In genomic region chr15:76340198-76340801, GRCh38 we compare ENCODE assay signal across 9 cellular contexts. TPM values are rescaled to one million over a fixed set of nuclear protein-coding genes. Genes with fewer than 3 reads are reported as not detected.
DNase-seq lines count a peak whose midpoint lies in the region; ATAC-seq and FAIRE-seq lines count a peak whose summit lies in the region.
"Had no signal": no experiment of that assay in that cellular context is flagged by ENCODE, and none has a peak within 500 bp of the region (broad histone marks: within the 10 kb centered on the region; RNA-seq: fewer than 3 reads in every experiment).

No MANE protein-coding gene starts in this region.

- no peak overlapping the region for H3K27ac Mint-ChIP-seq in naive thymus-derived CD8-positive, alpha-beta T cell

- no peak overlapping the region for H3K9ac ChIP-seq in duodenal mucosa (ENCODE audit: low read depth in 1 of 2, low read length in 2 of 2)

- H3K4me1 ChIP-seq in duodenal mucosa (ENCODE audit: control insufficient read depth in 1 of 2, insufficient read depth in 2 of 2, low read length in 2 of 2) (peaks cover 28 to 62% of the 10 kb centered on the region in 2 donors), small intestine (ENCODE audit: control insufficient read depth in 2 of 2, insufficient read depth in 1 of 2, low read depth in 1 of 2, low read length in 1 of 2) (peaks cover 15 to 19% of the 10 kb centered on the region in 2 donors)

- H3K27me3 ChIP-seq in duodenal mucosa (ENCODE audit: control insufficient read depth in 1 of 2, insufficient read depth in 2 of 2, low read length in 2 of 2) (peaks cover 88 to 95% of the 10 kb centered on the region in 2 donors), small intestine (ENCODE audit: control insufficient read depth in 2 of 2, insufficient read depth in 2 of 2, low read length in 2 of 2) (peaks cover 23 to 51% of the 10 kb centered on the region in 2 donors)

- peak overlapping the region; percentile 42 to 64 for H3K4me3 ChIP-seq in duodenal mucosa (ENCODE audit: low read depth in 1 of 2, low read length in 2 of 2)
- H3K4me3 ChIP-seq in small intestine (ENCODE audit: low read depth in 1 of 2, low read length in 2 of 2), result peak overlapping the region in 1 of 2 donors; percentile 51

- peak; percentile 10 to 31 for ATAC-seq in naive thymus-derived CD8-positive, alpha-beta T cell
- no peak for ATAC-seq in HG03432 (IDR thresholded peaks at IDR 0.05; ENCODE audit: unreplicated experiment)

- H3K36me3 Mint-ChIP-seq in naive thymus-derived CD8-positive, alpha-beta T cell, result peaks cover 4 to 16% (median 7%) of the 10 kb centered on the region in 3 donors

- H3K9me3 Mint-ChIP-seq in naive thymus-derived CD8-positive, alpha-beta T cell, result peaks cover 0 to 8% (median 0%) of the 10 kb centered on the region in 9 donors

- H3K4me1 Mint-ChIP-seq in naive thymus-derived CD8-positive, alpha-beta T cell, result peaks cover 38 to 69% (median 63%) of the 10 kb centered on the region in 4 donors

- FAIRE-seq in small intestine (lab: Jason Lieb, UNC), result no peak
- FAIRE-seq: islet of Langerhans had no signal

- H3K27ac ChIP-seq in duodenal mucosa (ENCODE audit: low read depth, low read length) (peak overlapping the region; percentile 3), small intestine (ENCODE audit: low read depth in 1 of 2, low read length in 1 of 2) (no peak overlapping the region)

- H3K9me3 ChIP-seq in duodenal mucosa (ENCODE audit: control insufficient read depth in 1 of 2, low read length in 2 of 2) (no peaks in the 10 kb centered on the region), small intestine (ENCODE audit: control insufficient read depth, low read depth) (no peaks in the 10 kb centered on the region)

- WGBS in small intestine, 3 donors, result 2 to 7% (median 4%) methylated on average over 49 to 53 of the region's 53 CpGs

- H3K4me3 Mint-ChIP-seq in naive thymus-derived CD8-positive, alpha-beta T cell, result peak overlapping the region; percentile 77 to 98 (median 90)

- POLR2A ChIA-PET in naive thymus-derived CD8-positive, alpha-beta T cell (lab: Charles Lee), result interaction anchor here (0.7 to 1.1 kb wide), 4 partner anchors 8 to 654 kb away, joined by 3 to 10 read pairs (median 4); no protein-coding TSS in a partner anchor

- DNase-seq in GDM1 (lab: John Stamatoyannopoulos, UW) (peak; percentile 25), NCI-H526 treated with DMSO at 0.1 percent for 48 hours (lab: John Stamatoyannopoulos, UW) (peak; percentile 36), DMS 273 treated with DMSO at 0.1 percent for 48 hours (lab: John Stamatoyannopoulos, UW) (no peak), small intestine (no peak)
- DNase-seq in naive thymus-derived CD8-positive, alpha-beta T cell, result no peak
- no peak for DNase-seq in effector CD8-positive, alpha-beta T cell (lab: John Stamatoyannopoulos, UW)

- H3K27me3 Mint-ChIP-seq in naive thymus-derived CD8-positive, alpha-beta T cell, result peaks cover 54 to 89% (median 65%) of the 10 kb centered on the region in 5 donors

- no peaks in the 10 kb centered on the region for H3K36me3 ChIP-seq in duodenal mucosa (ENCODE audit: control insufficient read depth in 1 of 2, insufficient read depth in 2 of 2, low read length in 2 of 2)
- H3K36me3 ChIP-seq in small intestine (ENCODE audit: control insufficient read depth in 2 of 2, insufficient read depth in 2 of 2, low read length in 2 of 2), result no peaks in the 10 kb centered on the region

RNA-seq across cellular contexts. Expression of gene ISL2, which starts 3.7 kb away (rescaled TPM):
- total RNA-seq in naive thymus-derived CD8-positive, alpha-beta T cell, result not detected
- polyA plus RNA-seq in naive thymus-derived CD8-positive, alpha-beta T cell, result not detected
- 1 to 10 TPM in 1 of 3 donors, under 1 TPM in 1, not detected in 1; 0.54 to 1.4 TPM for polyA plus RNA-seq in small intestine

RNA-seq across cellular contexts. Expression of gene ETFA, which starts 29.0 kb away (rescaled TPM):
- total RNA-seq in naive thymus-derived CD8-positive, alpha-beta T cell, result 10 to 100 TPM; 46.2 to 52.3 TPM
- 100 to 1,000 TPM in 2 of 3 donors, 10 to 100 TPM in 1; 99.4 to 118 (median 109) TPM for polyA plus RNA-seq in naive thymus-derived CD8-positive, alpha-beta T cell
- 100 to 1,000 TPM; 184 to 346 (median 229) TPM for polyA plus RNA-seq in small intestine

Comparison
In these comparisons a context has a peak if more than half of its experiments do, and no peak if none do; other contexts are left out.
1. DNase-seq: peak in GDM1 (single experiment) and NCI-H526 treated with DMSO at 0.1 percent for 48 hours (single experiment); none in naive thymus-derived CD8-positive, alpha-beta T cell (0 of 10), effector CD8-positive, alpha-beta T cell (single experiment), DMS 273 treated with DMSO at 0.1 percent for 48 hours (single experiment) and small intestine (single experiment).